ENCODE assay signal across 10 cellular contexts in genomic region chr19:51702103-51702753, GRCh38. TPM values are rescaled to one million over a fixed set of nuclear protein-coding genes. Genes with fewer than 3 reads are reported as not detected.
DNase-seq lines count a peak whose midpoint lies in the region; ATAC-seq and TF ChIP-seq lines count a peak whose summit lies in the region.
"Had no signal": no experiment of that assay in that cellular context is flagged by ENCODE, and none has a peak within 500 bp of the region (broad histone marks: within the 10 kb centered on the region; RNA-seq: fewer than 3 reads in every experiment).

No MANE protein-coding gene starts in this region.

- peaks cover 15% of the 10 kb centered on the region for H3K36me3 Mint-ChIP-seq in activated CD8-positive, alpha-beta memory T cell treated with anti-CD3 and anti-CD28 coated beads, Interleukin-2, amount 10 ng/mL, durations not matched to agents 7 days and 5 days
- peaks cover 3 to 10% of the 10 kb centered on the region in 2 donors for H3K36me3 Mint-ChIP-seq in naive B cell

- H3K9me3 ChIP-seq in IMR-90 (ENCODE audit: control insufficient read depth, insufficient read depth, low read length) (no peaks in the 10 kb centered on the region), esophagus squamous epithelium (no peaks in the 10 kb centered on the region), thoracic aorta (no peaks in the 10 kb centered on the region)

- TF ChIP-seq POLR2A in IMR-90 (IDR thresholded peaks at IDR 0.05; ENCODE audit: low read depth, low read length) (no peak), esophagus squamous epithelium (IDR thresholded peaks at IDR 0.05) (peak in 1 of 4 donors; percentile 11)

- DNase-seq in IMR-90 (peak; percentile 24), esophagus squamous epithelium (lab: John Stamatoyannopoulos, UW) (no peak), naive B cell (peak; percentile 23), thoracic aorta (ENCODE audit: low spot score) (peak; percentile 60), GF-D8 (lab: John Stamatoyannopoulos, UW) (no peak), activated gamma-delta T cell treated with Interleukin-2 at 50 U/mL for 16 hours (no peak), SHP77 treated with DMSO at 0.1 percent for 48 hours (lab: John Stamatoyannopoulos, UW) (no peak)
- no peak for DNase-seq in activated CD8-positive, alpha-beta memory T cell treated with anti-CD3 and anti-CD28 coated beads, Interleukin-2, amount 10 ng/mL, durations not matched to agents 7 days and 5 days

- ATAC-seq in IMR-90 (ENCODE audit: low read depth) (no peak), naive B cell (ENCODE audit: low read depth in 2 of 2) (peak in 1 of 2 donors; percentile 9), thoracic aorta (ENCODE audit: insufficient number of reproducible peaks, low FRiP score, low read depth) (no peak)
- no peak for ATAC-seq in activated CD8-positive, alpha-beta memory T cell treated with anti-CD3 and anti-CD28 coated beads, Interleukin-2, amount 10 ng/mL, durations not matched to agents 7 days and 5 days

- WGBS in IMR-90 (ENCODE audit: extremely low coverage in 2 of 2, insufficient read length in 1 of 2), 2 experiments, result 61% methylated on average over 14 of the region's 27 CpGs; no CpG with 5 or more reads in 1 of the 2 experiments
- 30 to 35% methylated on average over 12 to 15 of the region's 27 CpGs for WGBS in esophagus squamous epithelium, 2 donors

- no peak overlapping the region for H3K27ac ChIP-seq in IMR-90 (ENCODE audit: insufficient read depth, low read length)
- H3K27ac ChIP-seq in esophagus squamous epithelium, result peak overlapping the region; percentile 83 to 97 (median 93)
- peak overlapping the region; percentile 89 to 91 for H3K27ac ChIP-seq in thoracic aorta
- H3K27ac ChIP-seq: KMS-11 had no signal

- POLR2A ChIA-PET in IMR-90 (lab: Charles Lee; ENCODE audit: unreplicated experiment), result interaction anchor here (2.2 kb wide), 1 partner anchor 13 kb away, joined by 7 read pairs; no protein-coding TSS in a partner anchor

- no peak overlapping the region for H3K4ac ChIP-seq in IMR-90 (ENCODE audit: low read depth, low read length)

- no peak overlapping the region for H4K91ac ChIP-seq in IMR-90 (ENCODE audit: insufficient read depth, low read depth, low read length)

- peak overlapping the region; percentile 45 for H2AK9ac ChIP-seq in IMR-90 (replicated peaks; ENCODE audit: low read depth, low read length, poor library complexity)

- H3K4me3 ChIP-seq in IMR-90 (ENCODE audit: insufficient read depth, low read depth, low read length) (no peak overlapping the region), esophagus squamous epithelium (peak overlapping the region in 3 of 4 donors; percentile 68 to 85 (median 74)), thoracic aorta (no peak overlapping the region)

- no peak overlapping the region for H3K18ac ChIP-seq in IMR-90 (ENCODE audit: low read depth, low read length)

- no peak overlapping the region for H3K27ac Mint-ChIP-seq in activated CD8-positive, alpha-beta memory T cell treated with anti-CD3 and anti-CD28 coated beads, Interleukin-2, amount 10 ng/mL, durations not matched to agents 7 days and 5 days
- peak overlapping the region in 3 of 6 donors; percentile 84 to 91 (median 91) for H3K27ac Mint-ChIP-seq in naive B cell

- no peak overlapping the region for H4K5ac ChIP-seq in IMR-90 (ENCODE audit: low read depth, low read length)

- H2AK5ac ChIP-seq in IMR-90 (ENCODE audit: low read depth, low read length), result no peak overlapping the region

- H3K9me1 ChIP-seq in IMR-90 (ENCODE audit: insufficient read depth, low read length), result peaks cover 17% of the 10 kb centered on the region

- H2BK15ac ChIP-seq in IMR-90 (ENCODE audit: low read depth, low read length), result no peak overlapping the region

- H4K8ac ChIP-seq in IMR-90 (ENCODE audit: low read depth in 2 of 2, low read length in 2 of 2), result no peak overlapping the region

- no peaks in the 10 kb centered on the region for H3K27me3 ChIP-seq in IMR-90 (ENCODE audit: control insufficient read depth, insufficient read depth, low read length)
- H3K27me3 ChIP-seq in esophagus squamous epithelium, result no peaks in the 10 kb centered on the region
- H3K27me3 ChIP-seq in thoracic aorta (replicated peaks; ENCODE audit: insufficient read depth), result no peaks in the 10 kb centered on the region

- no peak overlapping the region for H2BK5ac ChIP-seq in IMR-90 (ENCODE audit: low read depth, low read length, poor library complexity, severe bottlenecking)

- H2BK20ac ChIP-seq in IMR-90 (ENCODE audit: low read depth, low read length), result no peak overlapping the region

- no peak overlapping the region for H3K9ac ChIP-seq in IMR-90 (ENCODE audit: low read depth, low read length)
- H3K9ac ChIP-seq: KMS-11 had no signal

- no peak overlapping the region for H2BK120ac ChIP-seq in IMR-90 (ENCODE audit: low read depth, low read length)

- peaks cover 15% of the 10 kb centered on the region for H3K4me1 Mint-ChIP-seq in activated CD8-positive, alpha-beta memory T cell treated with anti-CD3 and anti-CD28 coated beads, Interleukin-2, amount 10 ng/mL, durations not matched to agents 7 days and 5 days
- peaks cover 24 to 42% (median 33%) of the 10 kb centered on the region in 3 donors for H3K4me1 Mint-ChIP-seq in naive B cell

- H3K14ac ChIP-seq in IMR-90 (replicated peaks; ENCODE audit: low read depth, low read length), result no peak overlapping the region

- no peak overlapping the region for H2AFZ ChIP-seq in IMR-90 (replicated peaks; ENCODE audit: low read length, poor library complexity)

- H3K36me3 ChIP-seq in IMR-90 (ENCODE audit: control insufficient read depth, insufficient read depth, low read length) (peaks cover 69% of the 10 kb centered on the region), esophagus squamous epithelium (peaks cover 0 to 38% (median 0%) of the 10 kb centered on the region in 3 donors), thoracic aorta (peaks cover 2% of the 10 kb centered on the region)

- peaks cover 6% of the 10 kb centered on the region for H3K9me3 Mint-ChIP-seq in activated CD8-positive, alpha-beta memory T cell treated with anti-CD3 and anti-CD28 coated beads, Interleukin-2, amount 10 ng/mL, durations not matched to agents 7 days and 5 days (ENCODE audit: low read depth)
- peaks cover 0 to 5% (median 4%) of the 10 kb centered on the region in 7 donors for H3K9me3 Mint-ChIP-seq in naive B cell

- CTCF ChIA-PET in IMR-90 (lab: Yijun Ruan, JAX), result no interaction called here
- CTCF ChIA-PET in activated CD8-positive, alpha-beta memory T cell treated with anti-CD3 and anti-CD28 coated beads, Interleukin-2, amount 10 ng/mL, durations not matched to agents 7 days and 5 days (lab: Charles Lee), result interaction anchor here (2.5 kb wide), 1 partner anchor 45 kb away, joined by 12 read pairs; no protein-coding TSS in a partner anchor

- no peak for TF ChIP-seq CTCF in IMR-90 (conservative IDR thresholded peaks at IDR 0.05; ENCODE audit: low read depth, low read length)
- no peak for TF ChIP-seq CTCF in esophagus squamous epithelium (IDR thresholded peaks at IDR 0.05)
- no peak for TF ChIP-seq CTCF in thoracic aorta (IDR thresholded peaks at IDR 0.05)

- intact Hi-C loops in IMR-90 (cut with micrococcal nuclease) (no loop called here), esophagus squamous epithelium (cut with DNase I) (no loop called here)

- peaks cover 33 to 61% of the 10 kb centered on the region in 2 experiments for H3K79me1 ChIP-seq in IMR-90 (ENCODE audit: low read depth in 1 of 2, low read length in 2 of 2)

- no peak overlapping the region for H3K23ac ChIP-seq in IMR-90 (ENCODE audit: low read depth, low read length)

- TF ChIP-seq RAD21 in IMR-90 (IDR thresholded peaks at IDR 0.05; ENCODE audit: low read length), result no peak

- H3K4me3 Mint-ChIP-seq in activated CD8-positive, alpha-beta memory T cell treated with anti-CD3 and anti-CD28 coated beads, Interleukin-2, amount 10 ng/mL, durations not matched to agents 7 days and 5 days, result peak overlapping the region; percentile 14
- H3K4me3 Mint-ChIP-seq in naive B cell, result peak overlapping the region; percentile 78 to 96 (median 90)

- dilution Hi-C loops in IMR-90 (cut with HindIII; ENCODE audit: low sequenced_read_pairs, unreplicated experiment), result no loop called here

- no peak overlapping the region for H3K56ac ChIP-seq in IMR-90 (ENCODE audit: extremely low read depth, insufficient read depth, low read length)

- peaks cover 40% of the 10 kb centered on the region for H4K20me1 ChIP-seq in IMR-90 (ENCODE audit: insufficient read depth, low read length)

- H3K4me2 ChIP-seq in IMR-90 (ENCODE audit: low read depth, low read length), result no peak overlapping the region
- H3K4me2 ChIP-seq: KMS-11 had no signal

- in situ Hi-C loops in IMR-90 (cut with MboI; ENCODE audit: low sequenced_read_pairs), result no loop called here

- H3K27me3 Mint-ChIP-seq in activated CD8-positive, alpha-beta memory T cell treated with anti-CD3 and anti-CD28 coated beads, Interleukin-2, amount 10 ng/mL, durations not matched to agents 7 days and 5 days, result peaks cover 10% of the 10 kb centered on the region
- peaks cover 10 to 45% (median 39%) of the 10 kb centered on the region in 3 donors for H3K27me3 Mint-ChIP-seq in naive B cell

- no TSS peak for BruUV-seq in IMR-90 (replicated peaks; lab: Mats Ljungman, UMichigan)

- H3K4me1 ChIP-seq in IMR-90 (ENCODE audit: control insufficient read depth, insufficient read depth, low read length) (0 out of 2 replicates have a peak, but pooled peaks cover 2% of the 10 kb centered on the region), esophagus squamous epithelium (peaks cover 24 to 42% (median 24%) of the 10 kb centered on the region in 3 donors), thoracic aorta (ENCODE audit: control insufficient read depth in 1 of 2, low read depth in 2 of 2) (peaks cover 15 to 35% of the 10 kb centered on the region in 2 donors)

RNA-seq across cellular contexts. Expression of gene SPACA6, which starts 9.1 kb away (rescaled TPM):
- total RNA-seq in IMR-90 (2012; rRNA removed), result 1.3 and 1.7 TPM in 2 replicates
- 10.5 and 13.6 TPM in 2 replicates for polyA plus RNA-seq in IMR-90 (2012; rRNA removed)
- polyA plus RNA-seq in IMR-90 (2012; cell fraction: cytosol; rRNA removed), result 4.0 and 8.1 TPM in 2 replicates
- 92.7 and 118 TPM in 2 replicates for polyA plus RNA-seq in IMR-90 (2012; cell fraction: nucleus; rRNA removed; ENCODE audit: low replicate concordance)
- 1 to 10 TPM; 2.3 to 2.6 TPM for total RNA-seq in activated CD8-positive, alpha-beta memory T cell treated with anti-CD3 and anti-CD28 coated beads, Interleukin-2, amount 10 ng/mL, durations not matched to agents 7 days and 5 days
- 1 to 10 TPM; 2.8 to 7.9 (median 4.8) TPM for total RNA-seq in esophagus squamous epithelium
- polyA plus RNA-seq in naive B cell (ENCODE audit: low read depth in 6 of 6), result 1 to 10 TPM in 5 of 6 donors, under 1 TPM in 1; 0.85 to 6.8 (median 3.6) TPM
- 10 to 100 TPM; 24.1 to 72.4 TPM for total RNA-seq in thoracic aorta

RNA-seq across cellular contexts. Expression of gene HAS1, which starts 21.6 kb away (rescaled TPM):
- total RNA-seq in IMR-90 (2012; rRNA removed) (not detected in 2 replicates), esophagus squamous epithelium (under 1 TPM in 1 of 4 donors, not detected in 3; 0.82 TPM), thoracic aorta (10 to 100 TPM in 1 of 2 donors, 1 to 10 TPM in 1; 1.6 to 74.8 TPM)
- polyA plus RNA-seq in IMR-90 (2012; rRNA removed) (not detected in 2 replicates), naive B cell (ENCODE audit: low read depth in 6 of 6) (under 1 TPM in 1 of 6 donors, not detected in 5; 0.29 TPM)
- not detected in 2 replicates for polyA plus RNA-seq in IMR-90 (2012; cell fraction: cytosol; rRNA removed)
- polyA plus RNA-seq in IMR-90 (2012; cell fraction: nucleus; rRNA removed; ENCODE audit: low replicate concordance), result not detected in 2 replicates
- not detected for total RNA-seq in activated CD8-positive, alpha-beta memory T cell treated with anti-CD3 and anti-CD28 coated beads, Interleukin-2, amount 10 ng/mL, durations not matched to agents 7 days and 5 days
- total RNA-seq: pulmonary artery endothelial cell had no signal

RNA-seq across cellular contexts. Expression of gene FPR1, which starts 49.5 kb away (rescaled TPM):
- total RNA-seq in IMR-90 (2012; rRNA removed), result not detected in 2 replicates
- polyA plus RNA-seq in IMR-90 (2012; rRNA removed), result not detected in 2 replicates
- not detected in 2 replicates for polyA plus RNA-seq in IMR-90 (2012; cell fraction: cytosol; rRNA removed)
- polyA plus RNA-seq in IMR-90 (2012; cell fraction: nucleus; rRNA removed; ENCODE audit: low replicate concordance), result not detected in 2 replicates
- not detected for total RNA-seq in activated CD8-positive, alpha-beta memory T cell treated with anti-CD3 and anti-CD28 coated beads, Interleukin-2, amount 10 ng/mL, durations not matched to agents 7 days and 5 days
- 1 to 10 TPM in 3 of 4 donors, not detected in 1; 1.7 to 6.2 (median 4.4) TPM for total RNA-seq in esophagus squamous epithelium
- polyA plus RNA-seq in naive B cell (ENCODE audit: low read depth in 6 of 6), result 1 to 10 TPM in 4 of 6 donors, under 1 TPM in 2; 0.18 to 6.3 (median 1.2) TPM
- total RNA-seq in thoracic aorta, result 10 to 100 TPM; 30.2 to 39.3 TPM
- total RNA-seq: pulmonary artery endothelial cell had no signal

RNA-seq across cellular contexts. Expression of gene SIGLEC14, which starts 55.6 kb away (rescaled TPM):
- not detected in 2 replicates for total RNA-seq in IMR-90 (2012; rRNA removed)
- polyA plus RNA-seq in IMR-90 (2012; rRNA removed), result not detected in 2 replicates
- polyA plus RNA-seq in IMR-90 (2012; cell fraction: cytosol; rRNA removed), result not detected in 2 replicates
- not detected in 2 replicates for polyA plus RNA-seq in IMR-90 (2012; cell fraction: nucleus; rRNA removed; ENCODE audit: low replicate concordance)
- total RNA-seq in activated CD8-positive, alpha-beta memory T cell treated with anti-CD3 and anti-CD28 coated beads, Interleukin-2, amount 10 ng/mL, durations not matched to agents 7 days and 5 days, result under 1 TPM in 1 of 2 experiments, not detected in 1; 0.91 TPM
- total RNA-seq in esophagus squamous epithelium, result 1 to 10 TPM in 1 of 4 donors, under 1 TPM in 1, not detected in 2; 0.97 to 2.9 TPM
- 10 to 100 TPM; 14.3 to 27.2 (median 19.9) TPM for polyA plus RNA-seq in naive B cell (ENCODE audit: low read depth in 6 of 6)
- total RNA-seq in thoracic aorta, result 10 to 100 TPM in 1 of 2 donors, 1 to 10 TPM in 1; 4.6 to 12.6 TPM
- total RNA-seq: pulmonary artery endothelial cell had no signal

RNA-seq across cellular contexts. Expression of gene FPR2, which starts 58.8 kb away (rescaled TPM):
- total RNA-seq in IMR-90 (2012; rRNA removed), result not detected in 2 replicates
- not detected in 2 replicates for polyA plus RNA-seq in IMR-90 (2012; rRNA removed)
- not detected in 2 replicates for polyA plus RNA-seq in IMR-90 (2012; cell fraction: cytosol; rRNA removed)
- not detected in 2 replicates for polyA plus RNA-seq in IMR-90 (2012; cell fraction: nucleus; rRNA removed; ENCODE audit: low replicate concordance)
- total RNA-seq in activated CD8-positive, alpha-beta memory T cell treated with anti-CD3 and anti-CD28 coated beads, Interleukin-2, amount 10 ng/mL, durations not matched to agents 7 days and 5 days, result not detected
- total RNA-seq in esophagus squamous epithelium, result 1 to 10 TPM in 1 of 4 donors, under 1 TPM in 1, not detected in 2; 0.79 to 2.2 TPM
- polyA plus RNA-seq in naive B cell (ENCODE audit: low read depth in 6 of 6), result under 1 TPM in 1 of 6 donors, not detected in 5; 0.71 TPM
- 1 to 10 TPM; 2.2 to 5.9 TPM for total RNA-seq in thoracic aorta
- total RNA-seq: pulmonary artery endothelial cell had no signal

Comparison
In these comparisons a context has a peak if more than half of its experiments do, and no peak if none do; other contexts are left out.
1. DNase-seq: peak in IMR-90 (single experiment), naive B cell (single experiment) and thoracic aorta (single experiment); none in activated CD8-positive, alpha-beta memory T cell treated with anti-CD3 and anti-CD28 coated beads, Interleukin-2, amount 10 ng/mL, durations not matched to agents 7 days and 5 days (single experiment), esophagus squamous epithelium (single experiment), GF-D8 (single experiment), activated gamma-delta T cell treated with Interleukin-2 at 50 U/mL for 16 hours (single experiment) and SHP77 treated with DMSO at 0.1 percent for 48 hours (single experiment).
2. H3K4me3 ChIP-seq: peak in esophagus squamous epithelium (3 of 4); none in IMR-90 (single experiment) and thoracic aorta (single experiment).
3. RNA of gene FPR1, which starts 49.5 kb away (total RNA-seq): 30.2 to 39.3 TPM in thoracic aorta; 1.7 to 6.2 TPM in esophagus squamous epithelium, not detected in IMR-90 and not detected in activated CD8-positive, alpha-beta memory T cell treated with anti-CD3 and anti-CD28 coated beads, Interleukin-2, amount 10 ng/mL, durations not matched to agents 7 days and 5 days; every median in the first group is over 4 times any median in the second.